ENCODE assay signal across 12 cellular contexts in genomic region chr1:217889401-217889800, GRCh38.
DNase-seq lines count a peak whose midpoint lies in the region; ATAC-seq and TF ChIP-seq lines count a peak whose summit lies in the region.
"Had no signal": no experiment of that assay in that cellular context is flagged by ENCODE, and none has a peak within 500 bp of the region (broad histone marks: within the 10 kb centered on the region; RNA-seq: fewer than 3 reads in every experiment).

No MANE protein-coding gene starts in this region.

- POLR2A ChIA-PET in HCT116 (lab: Charles Lee), result no interaction called here

- H3K36me3 Mint-ChIP-seq in stimulated activated naive B cell treated with anti-CD40 and anti-IgM and Interleukin-4, amounts not matched to agents 10 μg/mL and 1 μg/mL and 100 μg/mL, for 72 hours, result no peaks in the 10 kb centered on the region
- H3K36me3 Mint-ChIP-seq in activated naive CD8-positive, alpha-beta T cell treated with anti-CD3 and anti-CD28 coated beads, Interleukin-2, amount 50 U/mL, for 24 hours (ENCODE audit: low read depth), result no peaks in the 10 kb centered on the region

- TF ChIP-seq CTCF in HCT116 (IDR thresholded peaks at IDR 0.05 in 2 of 3, conservative IDR thresholded peaks at IDR 0.05 in 1 of 3; ENCODE audit: borderline replicate concordance in 1 of 3, insufficient read depth in 1 of 3, low read depth in 2 of 3, low read length in 2 of 3) (peak; percentile 20 to 45 (median 43); a peak in 4 of 6 replicates), WERI-Rb-1 (IDR thresholded peaks at IDR 0.05; ENCODE audit: low read depth, low read length) (peak; percentile 78), prostate gland (IDR thresholded peaks at IDR 0.05) (no peak)

- TF ChIP-seq POLR2A in HCT116 (IDR thresholded peaks at IDR 0.05; ENCODE audit: borderline replicate concordance, extremely low read depth, insufficient read depth, insufficient read length) (no peak), prostate gland (IDR thresholded peaks at IDR 0.05) (no peak)

- no peaks in the 10 kb centered on the region for H3K36me3 ChIP-seq in HCT116 (ENCODE audit: control insufficient read depth in 1 of 2, insufficient read depth in 2 of 2, low read length in 2 of 2)
- no peaks in the 10 kb centered on the region for H3K36me3 ChIP-seq in WERI-Rb-1
- no peaks in the 10 kb centered on the region for H3K36me3 ChIP-seq in prostate gland

- CTCF ChIA-PET in HCT116 (lab: Charles Lee), result interaction anchor here (1.5 kb wide), 1 partner anchor 282 kb away, joined by 4 read pairs; no protein-coding TSS in a partner anchor

- H3K27me3 ChIP-seq in HCT116 (ENCODE audit: insufficient read depth, low read length) (peaks cover 10% of the 10 kb centered on the region; the same call in 1 of the 2 replicates), WERI-Rb-1 (ENCODE audit: insufficient read depth, low read depth, severe bottlenecking) (no peaks in the 10 kb centered on the region), prostate gland (replicated peaks; ENCODE audit: insufficient read depth) (no peaks in the 10 kb centered on the region)

- no peaks in the 10 kb centered on the region for H4K20me1 ChIP-seq in HCT116 (ENCODE audit: insufficient read depth)

- no peaks in the 10 kb centered on the region for H3K79me2 ChIP-seq in HCT116 (ENCODE audit: insufficient read depth, low read length)

- no peak overlapping the region for H2AFZ ChIP-seq in HCT116 (ENCODE audit: low read depth, low read length, poor library complexity, severe bottlenecking)

- DNase-seq in D341Med (ENCODE audit: low spot score) (peak; percentile 62), HCT116 (ENCODE audit: low read depth, low spot score) (no peak), WERI-Rb-1 (peak; percentile 80), left kidney (ENCODE audit: low read depth, low spot score) (peak; percentile 35), prostate gland (ENCODE audit: low spot score) (no peak)
- DNase-seq in stimulated activated naive B cell treated with anti-CD40 and anti-IgM and Interleukin-4, amounts not matched to agents 10 μg/mL and 1 μg/mL and 100 μg/mL, for 72 hours, result no peak
- no peak for DNase-seq in activated naive CD8-positive, alpha-beta T cell treated with anti-CD3 and anti-CD28 coated beads, Interleukin-2, amount 50 U/mL, for 24 hours
- DNase-seq: activated gamma-delta T cell treated with Interleukin-2 at 50 U/mL for 16 hours; GOT3; NCI-H1092 treated with DMSO at 0.1 percent for 48 hours; stimulated activated CD4-positive, alpha-beta T cell treated with anti-CD3 and anti-CD28 coated beads, Interleukin-12 subunit alpha, Interleukin-12 subunit beta, amount 100 ng/mL, for 4 hours had no signal

- peaks cover 0 to 4% of the 10 kb centered on the region in 2 donors for H3K9me3 Mint-ChIP-seq in stimulated activated naive B cell treated with anti-CD40 and anti-IgM and Interleukin-4, amounts not matched to agents 10 μg/mL and 1 μg/mL and 100 μg/mL, for 72 hours
- no peaks in the 10 kb centered on the region for H3K9me3 Mint-ChIP-seq in activated naive CD8-positive, alpha-beta T cell treated with anti-CD3 and anti-CD28 coated beads, Interleukin-2, amount 50 U/mL, for 24 hours

- no peak overlapping the region for H3K4me3 Mint-ChIP-seq in stimulated activated naive B cell treated with anti-CD40 and anti-IgM and Interleukin-4, amounts not matched to agents 10 μg/mL and 1 μg/mL and 100 μg/mL, for 72 hours
- H3K4me3 Mint-ChIP-seq in activated naive CD8-positive, alpha-beta T cell treated with anti-CD3 and anti-CD28 coated beads, Interleukin-2, amount 50 U/mL, for 24 hours, result no peak overlapping the region

- RAD21 ChIA-PET in HCT116 (lab: Charles Lee; ENCODE audit: low non-redundant PET in 1 of 2, low total read pairs in 2 of 2, uncharacterized antibody in 2 of 2, unreplicated experiment in 2 of 2), result no interaction called here

- H3K4me1 Mint-ChIP-seq in stimulated activated naive B cell treated with anti-CD40 and anti-IgM and Interleukin-4, amounts not matched to agents 10 μg/mL and 1 μg/mL and 100 μg/mL, for 72 hours, result no peaks in the 10 kb centered on the region
- H3K4me1 Mint-ChIP-seq in activated naive CD8-positive, alpha-beta T cell treated with anti-CD3 and anti-CD28 coated beads, Interleukin-2, amount 50 U/mL, for 24 hours, result no peaks in the 10 kb centered on the region

- 63% methylated on average over 10 of the region's 10 CpGs for WGBS in prostate gland

- H3K4me2 ChIP-seq in HCT116 (ENCODE audit: low read length), result no peak overlapping the region

- H3K27ac ChIP-seq in HCT116 (ENCODE audit: low read depth, low read length), result no peak overlapping the region
- H3K27ac ChIP-seq in WERI-Rb-1, result no peak overlapping the region
- H3K27ac ChIP-seq in prostate gland, result no peak overlapping the region

- ATAC-seq in HCT116 (peak; percentile 40; the same call in 1 of the 2 replicates), GM18909 (IDR thresholded peaks at IDR 0.05; ENCODE audit: poor library complexity, unreplicated experiment) (no peak)
- no peak for ATAC-seq in stimulated activated naive B cell treated with anti-CD40 and anti-IgM and Interleukin-4, amounts not matched to agents 10 μg/mL and 1 μg/mL and 100 μg/mL, for 72 hours (replicated peaks)
- ATAC-seq in activated naive CD8-positive, alpha-beta T cell treated with anti-CD3 and anti-CD28 coated beads, Interleukin-2, amount 50 U/mL, for 24 hours, result no peak

- H3K27me3 Mint-ChIP-seq in stimulated activated naive B cell treated with anti-CD40 and anti-IgM and Interleukin-4, amounts not matched to agents 10 μg/mL and 1 μg/mL and 100 μg/mL, for 72 hours, result no peaks in the 10 kb centered on the region
- H3K27me3 Mint-ChIP-seq in activated naive CD8-positive, alpha-beta T cell treated with anti-CD3 and anti-CD28 coated beads, Interleukin-2, amount 50 U/mL, for 24 hours, result no peaks in the 10 kb centered on the region

- no peak overlapping the region for H3K4me3 ChIP-seq in HCT116 (replicated peaks in 1 of 2; ENCODE audit: low read depth in 1 of 2, low read length in 2 of 2)
- no peak overlapping the region for H3K4me3 ChIP-seq in WERI-Rb-1 (ENCODE audit: low read depth, low read length)
- no peak overlapping the region for H3K4me3 ChIP-seq in prostate gland

- H3K27ac Mint-ChIP-seq in stimulated activated naive B cell treated with anti-CD40 and anti-IgM and Interleukin-4, amounts not matched to agents 10 μg/mL and 1 μg/mL and 100 μg/mL, for 72 hours, result no peak overlapping the region
- H3K27ac Mint-ChIP-seq in activated naive CD8-positive, alpha-beta T cell treated with anti-CD3 and anti-CD28 coated beads, Interleukin-2, amount 50 U/mL, for 24 hours, result no peak overlapping the region

- no peak overlapping the region for H3K9ac ChIP-seq in HCT116 (ENCODE audit: low read length)

- intact Hi-C loops in HCT116 (cut with micrococcal nuclease), result loop anchor here (1.0 kb wide), 1 partner anchor 282 kb away; no protein-coding TSS in a partner anchor
- intact Hi-C loops in prostate gland (cut with DNase I), result no loop called here

- H3K4me1 ChIP-seq in HCT116 (ENCODE audit: control insufficient read depth in 1 of 2, insufficient read depth in 2 of 2, low read length in 2 of 2) (no peaks in the 10 kb centered on the region), prostate gland (replicated peaks) (no peaks in the 10 kb centered on the region)

- H3K9me3 ChIP-seq in HCT116 (ENCODE audit: control insufficient read depth in 1 of 2, insufficient read depth in 1 of 2, low read depth in 1 of 2, low read length in 2 of 2), result no peaks in the 10 kb centered on the region
- H3K9me3 ChIP-seq in WERI-Rb-1 (ENCODE audit: severe bottlenecking), result no peaks in the 10 kb centered on the region
- H3K9me3 ChIP-seq in prostate gland, result no peaks in the 10 kb centered on the region

- no peaks in the 10 kb centered on the region for H3K9me2 ChIP-seq in HCT116 (ENCODE audit: insufficient read depth)

- BruUV-seq in HCT116 (replicated peaks; lab: Mats Ljungman, UMichigan), result no TSS peak

- peak; percentile 46 for TF ChIP-seq RAD21 in HCT116 (IDR thresholded peaks at IDR 0.05; ENCODE audit: low read depth)

TF ChIP-seq in HCT116, 20 proteins besides CTCF, POLR2A, EP300 and RAD21 (continues in another document):
- TF ChIP-seq ATF3 (IDR thresholded peaks at IDR 0.05) (no peak), YY1 (IDR thresholded peaks at IDR 0.05; ENCODE audit: extremely low read depth, insufficient replicate concordance, low read depth, low read length) (no peak), FOSL1 (IDR thresholded peaks at IDR 0.05; ENCODE audit: low read depth) (no peak), CBX3 (IDR thresholded peaks at IDR 0.05; ENCODE audit: low read depth) (no peak), SP1 (IDR thresholded peaks at IDR 0.05; ENCODE audit: low read depth) (no peak), ZNF274 (IDR thresholded peaks at IDR 0.05; ENCODE audit: low read depth, low read length) (no peak), EZH2phosphoT487 (IDR thresholded peaks at IDR 0.05; ENCODE audit: borderline replicate concordance) (no peak), JUND (IDR thresholded peaks at IDR 0.05) (no peak), MAX (IDR thresholded peaks at IDR 0.05) (no peak), SRF (IDR thresholded peaks at IDR 0.05; ENCODE audit: low read depth) (no peak), ZFX (IDR thresholded peaks at IDR 0.05) (no peak), POLR2AphosphoS5 (IDR thresholded peaks at IDR 0.05; ENCODE audit: low read depth, low read length) (no peak), ZBTB33 (IDR thresholded peaks at IDR 0.05; ENCODE audit: extremely low read depth, insufficient replicate concordance, low read length) (no peak)

Comparison
In these comparisons a context has a peak if more than half of its experiments do, and no peak if none do; other contexts are left out.
1. DNase-seq: peak in D341Med (single experiment), WERI-Rb-1 (single experiment) and left kidney (single experiment); none in HCT116 (single experiment), stimulated activated naive B cell treated with anti-CD40 and anti-IgM and Interleukin-4, amounts not matched to agents 10 μg/mL and 1 μg/mL and 100 μg/mL, for 72 hours (single experiment), activated naive CD8-positive, alpha-beta T cell treated with anti-CD3 and anti-CD28 coated beads, Interleukin-2, amount 50 U/mL, for 24 hours (single experiment) and prostate gland (single experiment).
2. CTCF ChIP-seq: peak in HCT116 (3 of 3) and WERI-Rb-1 (single experiment); none in prostate gland (0 of 4).